In the genomic region with DNA sequence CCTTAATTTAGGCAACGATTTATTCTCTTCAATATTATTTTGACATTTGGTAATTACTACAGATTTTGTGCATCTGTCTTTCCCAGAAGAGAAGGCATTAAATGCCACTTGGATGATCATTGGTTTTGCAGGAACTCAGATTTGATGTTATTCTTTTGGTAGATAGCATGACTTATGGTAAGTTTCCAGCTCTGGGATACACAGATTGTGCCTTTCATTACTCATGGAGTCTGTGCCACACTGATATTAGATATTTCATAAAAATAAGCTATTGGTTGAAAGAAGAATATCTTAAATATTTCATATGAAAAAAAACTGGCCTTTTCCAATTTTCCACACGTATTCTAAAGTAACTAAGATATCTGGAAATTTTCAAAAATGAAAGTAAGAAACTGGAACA, we compare ENCODE assay signal across 29 cellular contexts.
"Had no signal": no experiment of that assay in that cellular context is flagged by ENCODE, and none has a peak within 500 bp of the region (broad histone marks: within the 10 kb centered on the region; RNA-seq: fewer than 3 reads in every experiment).

No MANE protein-coding gene starts in this region.

- ATAC-seq: activated CD4-positive, CD25-positive, alpha-beta regulatory T cell treated with anti-CD3 and anti-CD28 coated beads, Interleukin-2, amount 50 U/mL, for 24 hours; left lung; mucosa of descending colon; natural killer cell treated with Interleukin-12 subunit alpha and Interleukin-12 subunit beta and Interleukin-15 and Interleukin-18, amount 100 ng/mL, for 72 hours; stimulated activated memory B cell treated with anti-CD40 and anti-IgM and Interleukin-4, amounts not matched to agents 10 μg/mL and 1 μg/mL and 100 μg/mL, for 72 hours; stimulated activated naive CD8-positive, alpha-beta T cell treated with anti-CD3 and anti-CD28 coated beads, Interleukin-15, amount 100 ng/mL, for 72 hours; T-helper 17 cell; upper lobe of right lung had no signal

- FAIRE-seq: astrocyte, colon, endometrium had no signal

- H3K27me3 ChIP-seq: breast epithelium, heart left ventricle, left lung, tibial artery, upper lobe of right lung had no signal

- H3K4me1 ChIP-seq: breast epithelium, upper lobe of right lung had no signal

- DNase-seq: activated CD4-positive, alpha-beta memory T cell treated with anti-CD3 and anti-CD28 coated beads for 36 hours; activated CD4-positive, alpha-beta T cell treated with anti-CD3 and anti-CD28 coated beads for 48 hours; activated CD8-positive, alpha-beta memory T cell treated with anti-CD3 and anti-CD28 coated beads, Interleukin-2, amount 50 U/mL, for 4 hours; activated gamma-delta T cell; activated naive CD4-positive, alpha-beta T cell treated with anti-CD3 and anti-CD28 coated beads, Interleukin-2, amount 10 ng/mL, durations not matched to agents 7 days and 5 days; activated naive CD8-positive, alpha-beta T cell treated with anti-CD3 and anti-CD28 coated beads, Interleukin-2, amount 10 ng/mL, durations not matched to agents 7 days and 5 days; activated T-cell treated with anti-CD3 and anti-CD28 coated beads, Interleukin-2, amount 50 U/mL, for 1 hour; effector CD8-positive, alpha-beta T cell; heart left ventricle; left lung; mucosa of descending colon; small intestine; stimulated activated CD4-positive, alpha-beta T cell treated with anti-CD3 and anti-CD28 coated beads, Interleukin-4, amount 100 ng/mL, for 4 hours; stimulated activated CD8-positive, alpha-beta memory T cell treated with anti-CD3 and anti-CD28 coated beads, Interleukin-4, amount 100 ng/mL, for 48 hours; stimulated activated naive CD8-positive, alpha-beta T cell treated with anti-CD3 and anti-CD28 coated beads, Interleukin-15, amount 100 ng/mL, for 72 hours; substantia nigra; T-helper 17 cell; T1000; tibial artery; upper lobe of right lung; WERI-Rb-1 had no signal

- H3K4me3 ChIP-seq: breast epithelium, left lung, lung, mucosa of descending colon, tibial artery, upper lobe of right lung had no signal

- H3K9me3 ChIP-seq: breast epithelium, left lung, mucosa of descending colon, tibial artery, upper lobe of right lung had no signal

- H3K27ac ChIP-seq: breast epithelium, left lung, upper lobe of right lung, WERI-Rb-1 had no signal

- H3K36me3 ChIP-seq: breast epithelium, upper lobe of right lung, WERI-Rb-1 had no signal
